ENCODE assay signal across 7 cellular contexts in genomic region chr3:25532763-25533162, GRCh38.
A peak's percentile ranks its signal among the peaks of the same experiment; 100 is the strongest.
DNase-seq lines count a peak whose midpoint lies in the region; ATAC-seq and TF ChIP-seq lines count a peak whose summit lies in the region.

No MANE protein-coding gene starts in this region.

- H3K9me3 Mint-ChIP-seq in MCF 10A (ENCODE audit: unreplicated experiment): peaks cover 10% of the 10 kb centered on the region

- peak; percentile 37 for TF ChIP-seq CTCF in GM13976 (IDR thresholded peaks at IDR 0.05; ENCODE audit: borderline replicate concordance, control extremely low read depth, extremely low read depth, insufficient read depth, missing control alignments)
- TF ChIP-seq CTCF in MCF 10A (IDR thresholded peaks at IDR 0.05; ENCODE audit: unreplicated experiment): peak; percentile 51

- ATAC-seq in HG03378 (IDR thresholded peaks at IDR 0.05; ENCODE audit: unreplicated experiment) (no peak), GM18517 (IDR thresholded peaks at IDR 0.05; ENCODE audit: unreplicated experiment) (no peak)

- H3K27ac Mint-ChIP-seq in MCF 10A (ENCODE audit: low read depth, unreplicated experiment): no peak overlapping the region

- H3K36me3 Mint-ChIP-seq in MCF 10A (ENCODE audit: insufficient read depth, unreplicated experiment): no peaks in the 10 kb centered on the region

- DNase-seq in GM13976 (ENCODE audit: low spot score) (peak; percentile 26), LHCN-M2 (ENCODE audit: low read depth) (peak; percentile 7), MCF 10A (ENCODE audit: unreplicated experiment) (peak; percentile 45), NCI-H2081 treated with DMSO at 0.1 percent for 48 hours (lab: John Stamatoyannopoulos, UW) (no peak)
- DNase-seq in stimulated activated CD4-positive, alpha-beta T cell treated with anti-CD3 and anti-CD28 coated beads, Interleukin-12 subunit alpha, Interleukin-12 subunit beta, amount 100 ng/mL, for 48 hours (ENCODE audit: low read depth in 2 of 3, low spot score in 1 of 3): peak; percentile 23 to 50 (median 25)

- in situ Hi-C loops in GM13976 (cut with MboI; ENCODE audit: low sequenced_read_pairs, unreplicated experiment): no loop called here

- H3K27me3 Mint-ChIP-seq in MCF 10A (ENCODE audit: insufficient read depth, unreplicated experiment): no peaks in the 10 kb centered on the region

- BruUV-seq in MCF 10A (replicated peaks; lab: Mats Ljungman, UMichigan): no TSS peak

- H3K4me1 Mint-ChIP-seq in MCF 10A (ENCODE audit: insufficient read depth, unreplicated experiment): no peaks in the 10 kb centered on the region

- no peak overlapping the region for H3K4me3 Mint-ChIP-seq in MCF 10A (ENCODE audit: unreplicated experiment)

- intact Hi-C loops in MCF 10A (cut with micrococcal nuclease): no loop called here

- CTCF ChIA-PET in MCF 10A (lab: Yijun Ruan, JAX): interaction anchor here (0.6 to 1.5 kb wide), 9 partner anchors 9 to 979 kb away, joined by 3 to 8 read pairs (median 3); no protein-coding TSS in a partner anchor

- POLR2A ChIA-PET in MCF 10A (lab: Yijun Ruan, JAX): no interaction called here
